ENCODE assay signal across 19 cellular contexts in the genomic region with DNA sequence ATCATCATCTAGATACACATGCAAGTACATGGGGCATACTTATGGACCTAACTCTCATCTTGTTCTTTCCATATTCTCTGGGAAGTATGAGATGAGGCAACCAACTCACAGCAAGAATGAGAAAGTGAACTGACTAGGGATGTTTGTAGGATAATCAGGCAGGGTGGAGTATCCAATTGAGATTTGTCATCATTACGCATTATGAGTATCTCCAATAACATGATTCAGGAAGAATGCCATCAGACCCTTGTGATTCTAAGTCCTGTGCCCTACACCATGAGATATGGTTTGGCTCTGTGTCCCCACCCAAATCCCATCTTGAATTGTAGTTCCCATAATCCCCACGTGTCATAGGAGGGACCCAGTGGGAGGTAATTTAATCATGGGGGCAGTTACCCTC.
"Had no signal": no experiment of that assay in that cellular context is flagged by ENCODE, and none has a peak within 500 bp of the region (broad histone marks: within the 10 kb centered on the region; RNA-seq: fewer than 3 reads in every experiment).

No MANE protein-coding gene starts in this region.

- ATAC-seq: esophagus mucosa; gastroesophageal sphincter; left cardiac atrium; pancreas; right cardiac atrium; stimulated activated naive CD8-positive, alpha-beta T cell treated with anti-CD3 and anti-CD28 coated beads, Interleukin-15, Interleukin-2, amounts not matched to agents 100 U/mL and 50 U/mL, for 24 hours had no signal

- H3K4me3 ChIP-seq: dorsolateral prefrontal cortex, gastroesophageal sphincter, left ventricle myocardium inferior, lung, pancreas, tibial artery, upper lobe of left lung, uterus had no signal

- FAIRE-seq: kidney, pancreas, small intestine had no signal

- DNase-seq: cortex of kidney; dorsolateral prefrontal cortex; effector CD8-positive, alpha-beta T cell; kidney; left cardiac atrium; left ventricle myocardium inferior; mesendoderm; occipital lobe; pancreas; right cardiac atrium; small intestine; stimulated activated CD4-positive, alpha-beta T cell treated with anti-CD3 and anti-CD28 coated beads, Interleukin-12 subunit alpha, Interleukin-12 subunit beta, amount 100 ng/mL, for 4 hours; stimulated activated naive CD8-positive, alpha-beta T cell treated with anti-CD3 and anti-CD28 coated beads, Interleukin-15, Interleukin-2, amounts not matched to agents 100 U/mL and 50 U/mL, for 24 hours; tibial artery; upper lobe of left lung; uterus had no signal

- H3K27me3 ChIP-seq: dorsolateral prefrontal cortex, gastroesophageal sphincter, pancreas, tibial artery, upper lobe of left lung, uterus had no signal

- H3K36me3 ChIP-seq: gastroesophageal sphincter, left ventricle myocardium inferior, pancreas, tibial artery, upper lobe of left lung, uterus had no signal
